ENCODE assay signal across 24 cellular contexts in genomic region chr17:5540321-5540720, GRCh38.
"Had no signal": no experiment of that assay in that cellular context is flagged by ENCODE, and none has a peak within 500 bp of the region (broad histone marks: within the 10 kb centered on the region; RNA-seq: fewer than 3 reads in every experiment).

No MANE protein-coding gene starts in this region.

- H3K27ac ChIP-seq: foreskin keratinocyte, gastroesophageal sphincter, heart left ventricle, neural progenitor cell, psoas muscle, skin epidermis, spleen, suprapubic skin, transverse colon had no signal

- H3K4me1 Mint-ChIP-seq: nephron; stimulated activated naive CD8-positive, alpha-beta T cell treated with anti-CD3 and anti-CD28 coated beads, Interleukin-15, amount 100 ng/mL, for 72 hours had no signal

- H3K4me1 ChIP-seq: foreskin keratinocyte, gastroesophageal sphincter, heart left ventricle, psoas muscle, spleen, suprapubic skin, transverse colon had no signal

- H3K27me3 ChIP-seq: foreskin keratinocyte, gastroesophageal sphincter, heart left ventricle, hepatocyte, neural progenitor cell, spleen, suprapubic skin, transverse colon had no signal

- H3K27ac Mint-ChIP-seq: memory B cell, nephron, neural progenitor cell had no signal

- H3K4me3 ChIP-seq: gastroesophageal sphincter, heart left ventricle, hepatocyte, lung, neural progenitor cell, psoas muscle, skin epidermis, spleen, suprapubic skin, transverse colon had no signal

- H3K9me3 Mint-ChIP-seq: effector memory CD8-positive, alpha-beta T cell; memory B cell; naive thymus-derived CD4-positive, alpha-beta T cell; nephron; neural progenitor cell; stimulated activated naive CD8-positive, alpha-beta T cell treated with anti-CD3 and anti-CD28 coated beads, Interleukin-15, amount 100 ng/mL, for 72 hours had no signal

- H3K36me3 Mint-ChIP-seq: neural progenitor cell had no signal

- ATAC-seq: effector memory CD8-positive, alpha-beta T cell; foreskin keratinocyte; gastroesophageal sphincter; heart left ventricle; left lobe of liver; naive thymus-derived CD4-positive, alpha-beta T cell; psoas muscle; right cardiac atrium; stimulated activated naive CD8-positive, alpha-beta T cell treated with anti-CD3 and anti-CD28 coated beads, Interleukin-15, amount 100 ng/mL, for 72 hours had no signal

- H3K27me3 Mint-ChIP-seq: effector memory CD8-positive, alpha-beta T cell; memory B cell; naive thymus-derived CD4-positive, alpha-beta T cell; stimulated activated naive CD8-positive, alpha-beta T cell treated with anti-CD3 and anti-CD28 coated beads, Interleukin-15, amount 100 ng/mL, for 72 hours had no signal

- H3K9me3 ChIP-seq: gastroesophageal sphincter, heart left ventricle, psoas muscle, spleen, suprapubic skin, transverse colon had no signal

- H3K4me3 Mint-ChIP-seq: effector memory CD8-positive, alpha-beta T cell; memory B cell; naive thymus-derived CD4-positive, alpha-beta T cell; nephron; neural progenitor cell; stimulated activated naive CD8-positive, alpha-beta T cell treated with anti-CD3 and anti-CD28 coated beads, Interleukin-15, amount 100 ng/mL, for 72 hours had no signal

- DNase-seq: cerebellar nuclear complex; cortex of kidney; effector memory CD8-positive, alpha-beta T cell; foreskin keratinocyte; heart left ventricle; kidney; midbrain; naive thymus-derived CD4-positive, alpha-beta T cell; psoas muscle; right cardiac atrium; spleen; stimulated activated CD4-positive, alpha-beta T cell treated with anti-CD3 and anti-CD28 coated beads, Interleukin-2, amount 100 ng/mL, for 48 hours; stimulated activated naive CD4-positive, alpha-beta T cell; stimulated activated naive CD8-positive, alpha-beta T cell treated with anti-CD3 and anti-CD28 coated beads, Interleukin-15, amount 100 ng/mL, for 72 hours; transverse colon had no signal

- H3K36me3 ChIP-seq: neural progenitor cell, transverse colon had no signal
